In genomic region chr12:92503977-92504966, GRCh38 we compare ENCODE assay signal across 8 cellular contexts.
DNase-seq lines count a peak whose midpoint lies in the region; ATAC-seq, FAIRE-seq and TF ChIP-seq lines count a peak whose summit lies in the region.

No MANE protein-coding gene starts in this region.

- no peak for ATAC-seq in HG03135 (IDR thresholded peaks at IDR 0.05; ENCODE audit: unreplicated experiment)

- no peak for TF ChIP-seq POLR2A in sigmoid colon (IDR thresholded peaks at IDR 0.05)

- H3K4me1 ChIP-seq in sigmoid colon, result peaks cover 0 to 47% (median 42%) of the 10 kb centered on the region in 4 donors

- no peak for DNase-seq in GM18507 (ENCODE audit: extremely low spot score, insufficient read length, low read depth)
- DNase-seq in NCI-H748 treated with DMSO at 0.1 percent for 48 hours (lab: John Stamatoyannopoulos, UW), result peak; percentile 62
- DNase-seq in head of caudate nucleus, result peak in 28 of 42 donors; percentile 5 to 56 (median 27)
- peak; percentile 65 for DNase-seq in sigmoid colon
- DNase-seq in NCI-H82 (lab: John Stamatoyannopoulos, UW), result no peak
- DNase-seq in central memory CD4-positive, alpha-beta T cell, result no peak
- no peak for DNase-seq in NK-92 treated with Interleukin-12 subunit alpha and Interleukin-12 subunit beta, amount 100 ng/mL, for 24 hours (lab: John Stamatoyannopoulos, UW)

- H3K36me3 ChIP-seq in sigmoid colon, result no peaks in the 10 kb centered on the region

- TF ChIP-seq CTCF in sigmoid colon (IDR thresholded peaks at IDR 0.05), result no peak

- 75 to 77% methylated on average over 12 of the region's 12 CpGs for WGBS in sigmoid colon, 2 donors

- intact Hi-C loops in head of caudate nucleus (cut with DNase I) (loop anchor here (10.0 kb wide), 2 partner anchors 71 to 359 kb away; partner anchors contain the start of gene BTG1), sigmoid colon (cut with DNase I) (loop anchor here (5.0 to 10.0 kb wide), 2 partner anchors 58 to 359 kb away; partner anchors contain the start of gene BTG1)

- no peaks in the 10 kb centered on the region for H3K9me3 ChIP-seq in sigmoid colon

- H3K27me3 ChIP-seq in sigmoid colon, result no peaks in the 10 kb centered on the region

- no peak for TF ChIP-seq EP300 in sigmoid colon (IDR thresholded peaks at IDR 0.05)

- FAIRE-seq in GM18507 (lab: Jason Lieb, UNC), result peak; percentile 49

- no peak overlapping the region for H3K4me3 ChIP-seq in sigmoid colon

- H3K27ac ChIP-seq in sigmoid colon, result peak overlapping the region; percentile 71 to 81 (median 78)

Comparison
In these comparisons a context has a peak if more than half of its experiments do, and no peak if none do; other contexts are left out.
1. DNase-seq: peak in NCI-H748 treated with DMSO at 0.1 percent for 48 hours (single experiment), head of caudate nucleus (28 of 42) and sigmoid colon (single experiment); none in GM18507 (single experiment), NCI-H82 (single experiment), central memory CD4-positive, alpha-beta T cell (single experiment) and NK-92 treated with Interleukin-12 subunit alpha and Interleukin-12 subunit beta, amount 100 ng/mL, for 24 hours (single experiment).